ENCODE assay signal across 30 cellular contexts in the genomic region with DNA sequence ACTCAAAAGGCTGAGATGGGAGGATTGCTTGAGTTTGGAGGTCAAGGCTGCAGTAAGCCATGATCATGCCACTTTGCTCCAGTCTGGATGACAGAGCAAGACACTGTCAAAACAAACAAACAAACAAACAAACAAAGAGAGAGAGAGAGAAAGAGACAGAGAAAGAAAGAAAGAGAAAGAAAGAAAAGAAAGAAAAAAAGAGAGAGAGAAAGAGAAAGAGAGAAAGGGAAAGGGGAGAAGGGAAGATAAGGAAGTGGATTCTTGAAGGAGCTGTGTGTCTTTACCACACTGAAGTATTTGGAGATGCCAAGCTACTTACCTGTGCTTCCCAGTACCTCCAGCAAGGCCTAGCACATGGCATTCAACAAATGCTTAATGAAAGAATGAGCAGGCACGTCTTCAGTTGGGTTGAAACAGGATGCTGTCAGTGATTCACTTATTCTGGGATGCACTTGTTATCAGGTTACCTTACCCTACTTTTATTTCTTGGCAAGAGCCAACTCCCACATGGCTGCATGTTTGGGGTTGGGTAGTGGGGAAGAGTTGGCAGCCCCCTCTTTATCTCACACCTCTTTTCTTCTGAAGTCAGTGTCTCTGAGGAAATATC.
"Had no signal": no experiment of that assay in that cellular context is flagged by ENCODE, and none has a peak within 500 bp of the region (broad histone marks: within the 10 kb centered on the region; RNA-seq: fewer than 3 reads in every experiment).

No MANE protein-coding gene starts in this region.

- DNase-seq: activated CD4-positive, alpha-beta memory T cell treated with anti-CD3 and anti-CD28 coated beads, Interleukin-2, amount 10 ng/mL, durations not matched to agents 7 days and 5 days; activated CD4-positive, alpha-beta T cell treated with anti-CD3 and anti-CD28 coated beads, Interleukin-2, amount 10 ng/mL, durations not matched to agents 24 days and 14 days; activated CD8-positive, alpha-beta memory T cell treated with anti-CD3 and anti-CD28 coated beads, Interleukin-2, amount 50 U/mL, for 48 hours; activated gamma-delta T cell treated with Interleukin-2 at 50 U/mL for 16 hours; activated naive CD8-positive, alpha-beta T cell treated with anti-CD3 and anti-CD28 coated beads, Interleukin-2, amount 50 U/mL, for 24 hours; amygdala; central memory CD4-positive, alpha-beta T cell; endodermal cell; foreskin keratinocyte; heart right ventricle; kidney glomerular epithelial cell; left ventricle myocardium superior; ovary; retina; stimulated activated CD4-positive, alpha-beta T cell treated with anti-CD3 and anti-CD28 coated beads, Interleukin-4, amount 100 ng/mL, for 24 hours; T-helper 17 cell; T1000; trophoblast cell; WERI-Rb-1 had no signal

- H3K4me1 Mint-ChIP-seq: stimulated activated effector memory CD8-positive, alpha-beta T cell treated with anti-CD3 and anti-CD28 coated beads, Interleukin-12 subunit alpha, Interleukin-12 subunit beta, amount 100 ng/mL, for 72 hours had no signal

- H3K4me3 ChIP-seq: heart right ventricle, ovary, prostate gland, thoracic aorta had no signal

- H3K36me3 ChIP-seq: ovary, prostate gland, thoracic aorta, WERI-Rb-1 had no signal

- H3K9me3 Mint-ChIP-seq: activated CD4-positive, alpha-beta memory T cell treated with anti-CD3 and anti-CD28 coated beads, Interleukin-2, amount 10 ng/mL, durations not matched to agents 7 days and 5 days; activated CD4-positive, alpha-beta T cell treated with anti-CD3 and anti-CD28 coated beads, Interleukin-2, amount 10 ng/mL, durations not matched to agents 24 days and 14 days; activated naive CD4-positive, alpha-beta T cell treated with anti-CD3 and anti-CD28 coated beads, Interleukin-2, amount 50 U/mL, for 24 hours; activated naive CD8-positive, alpha-beta T cell treated with anti-CD3 and anti-CD28 coated beads, Interleukin-2, amount 50 U/mL, for 24 hours; endodermal cell; nephron; stimulated activated effector memory CD8-positive, alpha-beta T cell treated with anti-CD3 and anti-CD28 coated beads, Interleukin-12 subunit alpha, Interleukin-12 subunit beta, amount 100 ng/mL, for 72 hours; stimulated activated naive CD8-positive, alpha-beta T cell treated with anti-CD3 and anti-CD28 coated beads, Interleukin-15, Interleukin-2, amounts not matched to agents 100 ng/mL and 50 ng/mL, for 24 hours had no signal

- H3K27me3 Mint-ChIP-seq: activated CD4-positive, alpha-beta T cell treated with anti-CD3 and anti-CD28 coated beads, Interleukin-2, amount 10 ng/mL, durations not matched to agents 24 days and 14 days; activated naive CD4-positive, alpha-beta T cell treated with anti-CD3 and anti-CD28 coated beads, Interleukin-2, amount 50 U/mL, for 24 hours; activated naive CD8-positive, alpha-beta T cell treated with anti-CD3 and anti-CD28 coated beads, Interleukin-2, amount 50 U/mL, for 24 hours; stimulated activated naive CD8-positive, alpha-beta T cell treated with anti-CD3 and anti-CD28 coated beads, Interleukin-15, Interleukin-2, amounts not matched to agents 100 ng/mL and 50 ng/mL, for 24 hours had no signal

- H3K27ac Mint-ChIP-seq: activated CD4-positive, alpha-beta memory T cell treated with anti-CD3 and anti-CD28 coated beads, Interleukin-2, amount 10 ng/mL, durations not matched to agents 7 days and 5 days; activated CD4-positive, alpha-beta T cell treated with anti-CD3 and anti-CD28 coated beads, Interleukin-2, amount 10 ng/mL, durations not matched to agents 24 days and 14 days; activated naive CD4-positive, alpha-beta T cell treated with anti-CD3 and anti-CD28 coated beads, Interleukin-2, amount 50 U/mL, for 24 hours; activated naive CD8-positive, alpha-beta T cell treated with anti-CD3 and anti-CD28 coated beads, Interleukin-2, amount 50 U/mL, for 24 hours; endodermal cell; nephron; stimulated activated effector memory CD8-positive, alpha-beta T cell treated with anti-CD3 and anti-CD28 coated beads, Interleukin-12 subunit alpha, Interleukin-12 subunit beta, amount 100 ng/mL, for 72 hours; stimulated activated naive CD8-positive, alpha-beta T cell treated with anti-CD3 and anti-CD28 coated beads, Interleukin-15, Interleukin-2, amounts not matched to agents 100 ng/mL and 50 ng/mL, for 24 hours; T-helper 17 cell had no signal

- FAIRE-seq: small intestine, urothelium cell line had no signal

- H3K4me1 ChIP-seq: foreskin keratinocyte, prostate gland had no signal

- H3K36me3 Mint-ChIP-seq: stimulated activated effector memory CD8-positive, alpha-beta T cell treated with anti-CD3 and anti-CD28 coated beads, Interleukin-12 subunit alpha, Interleukin-12 subunit beta, amount 100 ng/mL, for 72 hours had no signal

- H3K9me3 ChIP-seq: heart right ventricle, ovary, prostate gland, thoracic aorta had no signal

- H3K4me3 Mint-ChIP-seq: activated CD4-positive, alpha-beta memory T cell treated with anti-CD3 and anti-CD28 coated beads, Interleukin-2, amount 10 ng/mL, durations not matched to agents 7 days and 5 days; activated CD4-positive, alpha-beta T cell treated with anti-CD3 and anti-CD28 coated beads, Interleukin-2, amount 10 ng/mL, durations not matched to agents 24 days and 14 days; activated naive CD4-positive, alpha-beta T cell treated with anti-CD3 and anti-CD28 coated beads, Interleukin-2, amount 50 U/mL, for 24 hours; activated naive CD8-positive, alpha-beta T cell treated with anti-CD3 and anti-CD28 coated beads, Interleukin-2, amount 50 U/mL, for 24 hours; endodermal cell; nephron; stimulated activated effector memory CD8-positive, alpha-beta T cell treated with anti-CD3 and anti-CD28 coated beads, Interleukin-12 subunit alpha, Interleukin-12 subunit beta, amount 100 ng/mL, for 72 hours; stimulated activated naive CD8-positive, alpha-beta T cell treated with anti-CD3 and anti-CD28 coated beads, Interleukin-15, Interleukin-2, amounts not matched to agents 100 ng/mL and 50 ng/mL, for 24 hours; T-helper 17 cell had no signal

- ATAC-seq: activated CD4-positive, CD25-positive, alpha-beta regulatory T cell treated with anti-CD3 and anti-CD28 coated beads, Interleukin-2, amount 50 U/mL, for 24 hours; activated naive CD8-positive, alpha-beta T cell treated with anti-CD3 and anti-CD28 coated beads, Interleukin-2, amount 50 U/mL, for 24 hours; esophagus mucosa; foreskin keratinocyte; heart right ventricle; left ventricle myocardium superior; sciatic nerve; stimulated activated effector memory CD8-positive, alpha-beta T cell treated with anti-CD3 and anti-CD28 coated beads, Interleukin-12 subunit alpha, Interleukin-12 subunit beta, amount 100 ng/mL, for 72 hours; T-helper 17 cell had no signal

- H3K27me3 ChIP-seq: foreskin keratinocyte, heart right ventricle, ovary had no signal

- H3K27ac ChIP-seq: foreskin keratinocyte, heart right ventricle, ovary, prostate gland, thoracic aorta, WERI-Rb-1 had no signal
